In the genomic region with DNA sequence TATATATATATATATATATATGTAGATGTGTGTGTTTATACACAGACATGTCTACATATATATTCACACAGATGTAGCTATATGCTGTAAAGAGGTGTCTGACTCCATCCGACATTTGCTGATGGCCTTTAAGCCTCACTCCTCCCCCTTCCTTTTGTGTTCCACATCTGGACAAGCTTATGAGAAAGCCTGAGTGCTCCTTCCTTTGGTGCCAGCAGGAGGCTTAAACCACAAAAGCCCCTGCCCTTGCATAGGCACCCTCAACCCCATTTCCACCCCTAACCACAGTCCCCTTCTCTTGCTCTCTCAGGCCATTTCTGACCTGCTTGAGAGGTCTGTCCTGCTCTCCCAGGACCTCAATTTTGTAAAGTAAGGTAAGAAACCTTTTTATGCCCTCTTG, we compare ENCODE assay signal across 26 cellular contexts.
DNase-seq lines count a peak whose midpoint lies in the region; TF ChIP-seq lines count a peak whose summit lies in the region.
"Had no signal": no experiment of that assay in that cellular context is flagged by ENCODE, and none has a peak within 500 bp of the region (broad histone marks: within the 10 kb centered on the region; RNA-seq: fewer than 3 reads in every experiment).

No MANE protein-coding gene starts in this region.

- H3K79me2 ChIP-seq in smooth muscle cell (ENCODE audit: low read depth): no peaks in the 10 kb centered on the region

- no peaks in the 10 kb centered on the region for H4K20me1 ChIP-seq in smooth muscle cell (ENCODE audit: low read depth)
- H4K20me1 ChIP-seq: BLaER1 treated with 17β-estradiol and CSF1 and Interleukin-3, amounts not matched to agents 10 nM and 100 nM had no signal

- H3K36me3 Mint-ChIP-seq in neural crest cell (ENCODE audit: low read depth): peaks cover 2% of the 10 kb centered on the region
- H3K36me3 Mint-ChIP-seq: CD4-positive, alpha-beta memory T cell had no signal

- no peak overlapping the region for H3K4me3 Mint-ChIP-seq in neural crest cell
- H3K4me3 Mint-ChIP-seq: CD4-positive, alpha-beta memory T cell had no signal

- H3K9ac ChIP-seq in smooth muscle cell (ENCODE audit: low read depth): no peak overlapping the region
- H3K9ac ChIP-seq: BLaER1 treated with 17β-estradiol and CSF1 and Interleukin-3, amounts not matched to agents 10 nM and 100 nM had no signal

- H2AFZ ChIP-seq in smooth muscle cell (ENCODE audit: low read depth): no peak overlapping the region

- H3K4me1 ChIP-seq in smooth muscle cell (ENCODE audit: low read depth): no peaks in the 10 kb centered on the region
- H3K4me1 ChIP-seq: Peyer's patch had no signal

- H3K9me3 Mint-ChIP-seq in neural crest cell: peaks cover 4% of the 10 kb centered on the region
- H3K9me3 Mint-ChIP-seq: CD4-positive, alpha-beta memory T cell had no signal

- peak overlapping the region; percentile 20 for H3K27ac Mint-ChIP-seq in neural crest cell (ENCODE audit: unreplicated experiment)
- H3K27ac Mint-ChIP-seq: CD4-positive, alpha-beta memory T cell had no signal

- H3K4me3 ChIP-seq in HL-60 (replicated peaks; ENCODE audit: insufficient read depth, low read length) (no peak overlapping the region), smooth muscle cell (no peak overlapping the region)
- H3K4me3 ChIP-seq: BLaER1 treated with 17β-estradiol and CSF1 and Interleukin-3, amounts not matched to agents 10 nM and 100 nM; MG63; Peyer's patch had no signal

- WGBS in smooth muscle cell (ENCODE audit: low lambda C conversion rate): 56% methylated on average over 1 of the region's 1 CpG

- H3K4me1 Mint-ChIP-seq in neural crest cell: peaks cover 22% of the 10 kb centered on the region

- H3F3A ChIP-seq in smooth muscle cell (ENCODE audit: low read depth): no peaks in the 10 kb centered on the region

- no peaks in the 10 kb centered on the region for H3K27me3 ChIP-seq in HL-60 (ENCODE audit: insufficient read depth, poor library complexity, severe bottlenecking)
- H3K27me3 ChIP-seq in smooth muscle cell (ENCODE audit: low read depth): no peaks in the 10 kb centered on the region
- H3K27me3 ChIP-seq: BLaER1 treated with 17β-estradiol and CSF1 and Interleukin-3, amounts not matched to agents 10 nM and 100 nM; MG63; Peyer's patch had no signal

- H3K4me2 ChIP-seq in smooth muscle cell: no peak overlapping the region

- no peaks in the 10 kb centered on the region for H3K9me3 ChIP-seq in smooth muscle cell (replicated peaks; ENCODE audit: low read depth)
- H3K9me3 ChIP-seq: MG63, Peyer's patch had no signal

- TF ChIP-seq CTCF in HL-60 (IDR thresholded peaks at IDR 0.05; ENCODE audit: insufficient read depth, low read length): no peak
- no peak for TF ChIP-seq CTCF in neural crest cell (conservative IDR thresholded peaks at IDR 0.05)
- TF ChIP-seq CTCF in smooth muscle cell (IDR thresholded peaks at IDR 0.05; ENCODE audit: borderline replicate concordance, insufficient read depth, poor library complexity, severe bottlenecking): no peak

- DNase-seq in DMS53 (lab: John Stamatoyannopoulos, UW) (peak; percentile 13), DMS53 treated with DMSO at 0.1 percent for 48 hours (lab: John Stamatoyannopoulos, UW; ENCODE audit: unreplicated experiment) (no peak), HL-60 (ENCODE audit: low read depth in 1 of 2, low spot score in 1 of 2) (peak in 1 of 2 experiments; percentile 38), SK-MEL-5 (ENCODE audit: low read depth, low spot score) (peak; percentile 13), neural crest cell (ENCODE audit: low read depth, low spot score) (no peak), smooth muscle cell (lab: John Stamatoyannopoulos, UW; ENCODE audit: unreplicated experiment) (no peak), HPDE6-E6E7 (ENCODE audit: extremely low spot score) (no peak), hypothalamus (lab: John Stamatoyannopoulos, UW) (no peak)
- DNase-seq: ACHN; CD4-positive, alpha-beta memory T cell; DMS79 treated with DMSO at 0.1 percent for 48 hours; GOT3; HCEC 1CT; IMR-90; Karpas-422; MG63; NCI-H1092 treated with DMSO at 0.1 percent for 48 hours; NCI-H1436 treated with DMSO at 0.1 percent for 48 hours; NCI-H1930; NCI-H2171; NCI-H345; NCI-H524; NCI-H774; Peyer's patch had no signal

- H3K27ac ChIP-seq in HL-60 (replicated peaks) (peak overlapping the region; percentile 24), smooth muscle cell (ENCODE audit: low read depth) (no peak overlapping the region)
- H3K27ac ChIP-seq: 22Rv1; BLaER1 treated with 17β-estradiol and CSF1 and Interleukin-3, amounts not matched to agents 10 nM and 100 nM; Peyer's patch had no signal

- no peaks in the 10 kb centered on the region for H3K36me3 ChIP-seq in smooth muscle cell (ENCODE audit: low read depth)
- H3K36me3 ChIP-seq: BLaER1 treated with 17β-estradiol and CSF1 and Interleukin-3, amounts not matched to agents 10 nM and 100 nM; MG63; Peyer's patch had no signal

- H3K27me3 Mint-ChIP-seq in neural crest cell (ENCODE audit: low read depth): no peaks in the 10 kb centered on the region

- in situ Hi-C loops in SK-MEL-5 (cut with HindIII; ENCODE audit: low pct_unique_long_range_greater_than_20kb, low sequenced_read_pairs): no loop called here

Comparison
In these comparisons a context has a peak if more than half of its experiments do, and no peak if none do; other contexts are left out.
1. DNase-seq: peak in DMS53 (single experiment) and SK-MEL-5 (single experiment); none in DMS53 treated with DMSO at 0.1 percent for 48 hours (single experiment), neural crest cell (single experiment), smooth muscle cell (single experiment), HPDE6-E6E7 (single experiment) and hypothalamus (0 of 51).